Comparison of ENCODE assay signal across 8 cellular contexts in genomic region chr9:129237195-129237611, GRCh38. TPM values are rescaled to one million over a fixed set of nuclear protein-coding genes. Genes with fewer than 3 reads are reported as not detected.
DNase-seq lines count a peak whose midpoint lies in the region; ATAC-seq and TF ChIP-seq lines count a peak whose summit lies in the region.

No MANE protein-coding gene starts in this region.

- no peaks in the 10 kb centered on the region for H4K20me1 ChIP-seq in BLaER1 treated with 17β-estradiol and CSF1 and Interleukin-3, amounts not matched to agents 10 nM and 100 nM

- H3K36me3 ChIP-seq in BLaER1 treated with 17β-estradiol and CSF1 and Interleukin-3, amounts not matched to agents 10 nM and 100 nM, result no peaks in the 10 kb centered on the region
- H3K36me3 ChIP-seq in Panc1 (ENCODE audit: control insufficient read depth, insufficient read depth, low read length) (no peaks in the 10 kb centered on the region), mesodermal cell (ENCODE audit: control insufficient read depth, insufficient read depth, low read length) (no peaks in the 10 kb centered on the region)

- peaks cover 9% of the 10 kb centered on the region for H3K9me3 Mint-ChIP-seq in activated naive CD4-positive, alpha-beta T cell treated with anti-CD3 and anti-CD28 coated beads for 36 hours
- peaks cover 10 to 19% of the 10 kb centered on the region in 2 donors for H3K9me3 Mint-ChIP-seq in stimulated activated naive CD8-positive, alpha-beta T cell treated with anti-CD3 and anti-CD28 coated beads, Interleukin-15, amount 100 ng/mL, for 72 hours

- 0 out of 22 replicates have a peak overlapping the region, but pooled peaks of 1 of the 11 experiments have one; percentile 18 for H3K9ac ChIP-seq in BLaER1 treated with 17β-estradiol and CSF1 and Interleukin-3, amounts not matched to agents 10 nM and 100 nM

- ATAC-seq in Panc1 (peak; percentile 79), GM19467 (IDR thresholded peaks at IDR 0.05; ENCODE audit: unreplicated experiment) (no peak), HG03135 (IDR thresholded peaks at IDR 0.05; ENCODE audit: unreplicated experiment) (no peak)
- peak; percentile 78 for ATAC-seq in stimulated activated naive CD8-positive, alpha-beta T cell treated with anti-CD3 and anti-CD28 coated beads, Interleukin-15, amount 100 ng/mL, for 72 hours

- H3K27me3 Mint-ChIP-seq in activated naive CD4-positive, alpha-beta T cell treated with anti-CD3 and anti-CD28 coated beads for 36 hours (ENCODE audit: low read depth), result no peaks in the 10 kb centered on the region
- no peaks in the 10 kb centered on the region for H3K27me3 Mint-ChIP-seq in stimulated activated naive CD8-positive, alpha-beta T cell treated with anti-CD3 and anti-CD28 coated beads, Interleukin-15, amount 100 ng/mL, for 72 hours

- intact Hi-C loops in Panc1 (cut with micrococcal nuclease; ENCODE audit: unreplicated experiment), result no loop called here
- intact Hi-C loops in activated naive CD4-positive, alpha-beta T cell treated with anti-CD3 and anti-CD28 coated beads for 36 hours (cut with micrococcal nuclease), result loop anchor here (2.0 to 5.0 kb wide), 4 partner anchors 34 to 250 kb away; no protein-coding TSS in a partner anchor

- no TSS peak for BruUV-seq in Panc1 (replicated peaks; lab: Mats Ljungman, UMichigan)

- no peak for DNase-seq in Panc1 (ENCODE audit: low read depth, low spot score)
- peak; percentile 83 for DNase-seq in activated naive CD4-positive, alpha-beta T cell treated with anti-CD3 and anti-CD28 coated beads for 36 hours
- peak; percentile 50 to 56 for DNase-seq in stimulated activated naive CD8-positive, alpha-beta T cell treated with anti-CD3 and anti-CD28 coated beads, Interleukin-15, amount 100 ng/mL, for 72 hours
- no peak for DNase-seq in central memory CD4-positive, alpha-beta T cell

- H3K4me3 Mint-ChIP-seq in activated naive CD4-positive, alpha-beta T cell treated with anti-CD3 and anti-CD28 coated beads for 36 hours, result peak overlapping the region; percentile 82
- peak overlapping the region; percentile 85 to 86 for H3K4me3 Mint-ChIP-seq in stimulated activated naive CD8-positive, alpha-beta T cell treated with anti-CD3 and anti-CD28 coated beads, Interleukin-15, amount 100 ng/mL, for 72 hours

- peaks cover 0 to 17% (median 6%) of the 10 kb centered on the region in 11 experiments; a peak in 11 of 22 replicates for H3K27me3 ChIP-seq in BLaER1 treated with 17β-estradiol and CSF1 and Interleukin-3, amounts not matched to agents 10 nM and 100 nM
- no peaks in the 10 kb centered on the region for H3K27me3 ChIP-seq in Panc1 (ENCODE audit: control insufficient read depth, insufficient read depth, low read length)

- CTCF ChIA-PET in Panc1 (lab: Charles Lee), result no interaction called here
- CTCF ChIA-PET in activated naive CD4-positive, alpha-beta T cell treated with anti-CD3 and anti-CD28 coated beads for 36 hours (lab: Charles Lee), result interaction anchor here (1.4 to 2.8 kb wide), 5 partner anchors 10 to 107 kb away, joined by 4 to 12 read pairs (median 5); partner anchors contain the start of gene IER5L

- peak overlapping the region in 2 of 10 experiments; percentile 22 to 31; a peak in 2 of 20 replicates for H3K4me3 ChIP-seq in BLaER1 treated with 17β-estradiol and CSF1 and Interleukin-3, amounts not matched to agents 10 nM and 100 nM
- H3K4me3 ChIP-seq in Panc1 (ENCODE audit: low read depth in 2 of 2, low read length in 2 of 2) (peak overlapping the region in 1 of 2 experiments; percentile 16; a peak in 1 of 4 replicates), mesodermal cell (ENCODE audit: extremely low read depth, insufficient read depth, low read length, poor library complexity, severe bottlenecking) (no peak overlapping the region)

- WGBS in mesodermal cell (ENCODE audit: insufficient coverage in 2 of 2), 2 experiments, result 22% methylated on average over 9 to 11 of the region's 13 CpGs

- H3K9me3 ChIP-seq in BLaER1 treated with 17β-estradiol and CSF1 and Interleukin-3, amounts not matched to agents 10 nM and 100 nM (replicated peaks in 1 of 11), result peaks cover 0 to 17% (median 8%) of the 10 kb centered on the region in 11 experiments; a peak in 14 of 22 replicates
- H3K9me3 ChIP-seq in Panc1 (ENCODE audit: control insufficient read depth, insufficient read depth, low read depth, low read length) (no peaks in the 10 kb centered on the region), mesodermal cell (ENCODE audit: control insufficient read depth, low read length) (peaks cover 11% of the 10 kb centered on the region)

- no peak for TF ChIP-seq CTCF in Panc1 (IDR thresholded peaks at IDR 0.05)

- POLR2A ChIA-PET in Panc1 (lab: Charles Lee), result interaction anchor here (0.7 kb wide), 1 partner anchor 9 kb away, joined by 7 read pairs; no protein-coding TSS in a partner anchor

- H3K4me2 ChIP-seq in BLaER1 treated with 17β-estradiol and CSF1 and Interleukin-3, amounts not matched to agents 10 nM and 100 nM, result peak overlapping the region; percentile 19 to 85 (median 61); a peak in 21 of 22 replicates

- no peaks in the 10 kb centered on the region for H3K36me3 Mint-ChIP-seq in activated naive CD4-positive, alpha-beta T cell treated with anti-CD3 and anti-CD28 coated beads for 36 hours (ENCODE audit: low read depth)

- peaks cover 53% of the 10 kb centered on the region for H3K4me1 Mint-ChIP-seq in activated naive CD4-positive, alpha-beta T cell treated with anti-CD3 and anti-CD28 coated beads for 36 hours (ENCODE audit: low read depth)
- peaks cover 72% of the 10 kb centered on the region for H3K4me1 Mint-ChIP-seq in stimulated activated naive CD8-positive, alpha-beta T cell treated with anti-CD3 and anti-CD28 coated beads, Interleukin-15, amount 100 ng/mL, for 72 hours

- in situ Hi-C loops in Panc1 (cut with HindIII; ENCODE audit: low pct_unique_long_range_greater_than_20kb, low sequenced_read_pairs), result no loop called here

- peaks cover 7 to 16% (median 10%) of the 10 kb centered on the region in 10 experiments; a peak in 17 of 20 replicates for H3K4me1 ChIP-seq in BLaER1 treated with 17β-estradiol and CSF1 and Interleukin-3, amounts not matched to agents 10 nM and 100 nM
- peaks cover 7% of the 10 kb centered on the region for H3K4me1 ChIP-seq in Panc1 (ENCODE audit: control insufficient read depth, insufficient read depth, low read length)
- H3K4me1 ChIP-seq in mesodermal cell (ENCODE audit: control insufficient read depth, insufficient read depth, low read length, poor library complexity, severe bottlenecking), result peaks cover 17% of the 10 kb centered on the region

- H3K27ac Mint-ChIP-seq in activated naive CD4-positive, alpha-beta T cell treated with anti-CD3 and anti-CD28 coated beads for 36 hours, result peak overlapping the region; percentile 95
- peak overlapping the region; percentile 89 to 94 for H3K27ac Mint-ChIP-seq in stimulated activated naive CD8-positive, alpha-beta T cell treated with anti-CD3 and anti-CD28 coated beads, Interleukin-15, amount 100 ng/mL, for 72 hours

- no peak overlapping the region for H3K27ac ChIP-seq in BLaER1 treated with 17β-estradiol and CSF1 and Interleukin-3, amounts not matched to agents 10 nM and 100 nM
- no peak overlapping the region for H3K27ac ChIP-seq in Panc1 (ENCODE audit: low read length)
- peak overlapping the region; percentile 72 for H3K27ac ChIP-seq in mesodermal cell (ENCODE audit: low read depth, low read length, severe bottlenecking)

RNA-seq across cellular contexts. Expression of gene IER5L, which starts 59.1 kb away (rescaled TPM):
- total RNA-seq in Panc1 (2021; ENCODE audit: unreplicated experiment), result 44.6 TPM
- polyA plus RNA-seq in Panc1 (2012; ENCODE audit: insufficient read length), result 56.2 TPM
- total RNA-seq in activated naive CD4-positive, alpha-beta T cell treated with anti-CD3 and anti-CD28 coated beads for 36 hours, result 1 to 10 TPM; 1.1 to 1.6 TPM
- polyA plus RNA-seq in mesodermal cell (2013, experiment 1 of 2), result 75.6 TPM
- 55.6 TPM for polyA plus RNA-seq in mesodermal cell (2013, experiment 2 of 2)

Comparison
In these comparisons a context has a peak if more than half of its experiments do, and no peak if none do; other contexts are left out.
1. ATAC-seq: peak in Panc1 (single experiment) and stimulated activated naive CD8-positive, alpha-beta T cell treated with anti-CD3 and anti-CD28 coated beads, Interleukin-15, amount 100 ng/mL, for 72 hours (single experiment); none in GM19467 (single experiment) and HG03135 (single experiment).
2. DNase-seq: peak in activated naive CD4-positive, alpha-beta T cell treated with anti-CD3 and anti-CD28 coated beads for 36 hours (single experiment) and stimulated activated naive CD8-positive, alpha-beta T cell treated with anti-CD3 and anti-CD28 coated beads, Interleukin-15, amount 100 ng/mL, for 72 hours (2 of 2); none in Panc1 (single experiment) and central memory CD4-positive, alpha-beta T cell (single experiment).
3. RNA of gene IER5L, which starts 59.1 kb away (total RNA-seq): 44.6 TPM in Panc1 (single experiment); 1.1 to 1.6 TPM in activated naive CD4-positive, alpha-beta T cell treated with anti-CD3 and anti-CD28 coated beads for 36 hours; every median in the first group is over 10 times any median in the second.